ENCODE assay signal across 25 cellular contexts in the genomic region with DNA sequence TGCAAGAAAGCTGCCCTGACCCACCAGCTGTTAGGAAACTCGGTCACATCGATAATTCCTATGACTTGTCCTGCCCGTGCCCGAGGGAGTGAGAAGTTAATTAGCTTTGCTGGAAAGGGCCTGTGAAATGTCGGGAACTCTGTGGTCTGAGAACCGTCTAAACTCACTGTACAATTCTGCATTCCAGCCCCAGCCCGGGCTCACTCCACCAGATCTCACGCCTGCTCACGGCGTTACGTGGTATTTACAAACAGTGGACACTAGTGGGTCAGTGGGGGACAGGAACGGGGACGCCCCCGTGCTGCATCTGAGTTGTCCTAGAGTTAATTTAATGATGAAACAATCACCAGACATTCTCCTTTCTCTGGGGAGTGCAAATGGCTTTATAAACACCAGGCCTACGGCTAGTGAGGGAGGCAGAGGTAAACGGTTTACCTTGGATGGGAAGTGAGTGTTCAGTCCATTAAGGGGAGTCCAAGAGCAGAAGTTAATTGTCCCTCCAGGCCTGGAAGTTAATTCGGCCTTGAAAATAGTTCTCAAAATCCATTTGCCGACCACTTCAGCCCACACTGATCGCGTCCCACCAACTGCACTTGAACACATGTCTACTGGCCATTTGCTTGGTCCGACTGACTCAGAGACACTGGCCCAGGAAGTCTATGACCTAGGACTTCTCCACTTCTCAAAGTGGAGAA.
DNase-seq lines count a peak whose midpoint lies in the region; ATAC-seq and TF ChIP-seq lines count a peak whose summit lies in the region.
"Had no signal": no experiment of that assay in that cellular context is flagged by ENCODE, and none has a peak within 500 bp of the region (broad histone marks: within the 10 kb centered on the region; RNA-seq: fewer than 3 reads in every experiment).

No MANE protein-coding gene starts in this region.

- CTCF ChIA-PET in mammary epithelial cell (lab: Charles Lee; ENCODE audit: low non-redundant PET) (no interaction called here), MCF 10A (lab: Yijun Ruan, JAX) (interaction anchor here (0.6 to 0.7 kb wide), 3 partner anchors 58 to 1374 kb away, joined by 3 to 4 read pairs (median 3); no protein-coding TSS in a partner anchor)

- no peak overlapping the region for H3K9ac ChIP-seq in mammary epithelial cell (ENCODE audit: insufficient read depth, low read length)
- H3K9ac ChIP-seq: parathyroid adenoma had no signal

- POLR2A ChIA-PET in MCF 10A (lab: Yijun Ruan, JAX) = no interaction called here

- H3K4me2 ChIP-seq in mammary epithelial cell (ENCODE audit: insufficient read depth, low read depth, low read length) = no peak overlapping the region

- H3K9me3 ChIP-seq in mammary epithelial cell (replicated peaks; ENCODE audit: insufficient read depth, low read length) = no peaks in the 10 kb centered on the region
- peaks cover 1% of the 10 kb centered on the region for H3K9me3 ChIP-seq in thymus (ENCODE audit: control insufficient read depth)
- H3K9me3 ChIP-seq: suprapubic skin had no signal

- peak overlapping the region; percentile 8 for H2AFZ ChIP-seq in mammary epithelial cell (ENCODE audit: low read depth, low read length)
- H2AFZ ChIP-seq: parathyroid adenoma had no signal

- in situ Hi-C loops in mammary epithelial cell (cut with MboI; ENCODE audit: low sequenced_read_pairs in 2 of 2) = no loop called here

- H4K20me1 ChIP-seq in mammary epithelial cell (ENCODE audit: insufficient read depth, low read length) = no peaks in the 10 kb centered on the region

- H3K4me3 ChIP-seq in mammary epithelial cell (replicated peaks in 1 of 3; ENCODE audit: insufficient read depth in 1 of 3, low read depth in 2 of 3, low read length in 3 of 3) (no peak overlapping the region), choroid plexus epithelial cell (ENCODE audit: low read depth, low read length) (no peak overlapping the region), thymus (ENCODE audit: low read length) (no peak overlapping the region)
- H3K4me3 ChIP-seq: suprapubic skin had no signal

- H3K4me3 Mint-ChIP-seq in MCF 10A (ENCODE audit: unreplicated experiment) = no peak overlapping the region
- H3K4me3 Mint-ChIP-seq in nephron progenitor cell = no peak overlapping the region
- H3K4me3 Mint-ChIP-seq: brain; CD4-positive, alpha-beta memory T cell had no signal

- no peaks in the 10 kb centered on the region for H3K27me3 Mint-ChIP-seq in MCF 10A (ENCODE audit: insufficient read depth, unreplicated experiment)
- peaks cover 7% of the 10 kb centered on the region for H3K27me3 Mint-ChIP-seq in nephron progenitor cell (ENCODE audit: low read depth, poor library complexity)
- H3K27me3 Mint-ChIP-seq: CD4-positive, alpha-beta memory T cell had no signal

- DNase-seq in mammary epithelial cell (no peak), MCF 10A (ENCODE audit: unreplicated experiment) (no peak), choroid plexus epithelial cell (ENCODE audit: low read depth) (peak; percentile 18), nephron progenitor cell (no peak), NCI-H1048 (lab: John Stamatoyannopoulos, UW) (no peak)
- DNase-seq in activated naive CD4-positive, alpha-beta T cell treated with Interleukin-2 at 50 U/mL for 16 hours = no peak
- DNase-seq: activated CD4-positive, alpha-beta T cell treated with anti-CD3 and anti-CD28 coated beads, Interleukin-2, amount 50 U/mL, for 1 hour; activated naive CD4-positive, alpha-beta T cell; activated T-cell treated with anti-CD3 and anti-CD28 coated beads for 4 hours; CD4-positive, alpha-beta memory T cell; cortex of kidney; foreskin melanocyte; left colon; MM.1S; NCI-H187; NCI-H345; NK-92 treated with Interleukin-12 subunit alpha and Interleukin-12 subunit beta, amount 100 ng/mL, for 24 hours; RPMI8226; small intestine; stimulated activated CD8-positive, alpha-beta memory T cell treated with anti-CD3 and anti-CD28 coated beads, Interleukin-4, amount 100 ng/mL, for 48 hours had no signal

- H3K27me3 ChIP-seq in mammary epithelial cell (ENCODE audit: insufficient read depth, low read length) (no peaks in the 10 kb centered on the region), thymus (ENCODE audit: control insufficient read depth, insufficient read depth) (no peaks in the 10 kb centered on the region)
- H3K27me3 ChIP-seq: suprapubic skin had no signal

- H3K36me3 Mint-ChIP-seq in MCF 10A (ENCODE audit: insufficient read depth, unreplicated experiment) (no peaks in the 10 kb centered on the region), nephron progenitor cell (ENCODE audit: low read depth) (peaks cover 5% of the 10 kb centered on the region)
- H3K36me3 Mint-ChIP-seq: brain; CD4-positive, alpha-beta memory T cell had no signal

- TF ChIP-seq CTCF in mammary epithelial cell (conservative IDR thresholded peaks at IDR 0.05 in 1 of 2, IDR thresholded peaks at IDR 0.05 in 1 of 2; ENCODE audit: extremely low read depth in 1 of 2, insufficient read depth in 1 of 2, low read depth in 1 of 2, low read length in 2 of 2) = no peak
- no peak for TF ChIP-seq CTCF in MCF 10A (IDR thresholded peaks at IDR 0.05; ENCODE audit: unreplicated experiment)
- TF ChIP-seq CTCF in choroid plexus epithelial cell (conservative IDR thresholded peaks at IDR 0.05; ENCODE audit: low read depth, low read length) = no peak
- no peak for TF ChIP-seq CTCF in nephron progenitor cell (IDR thresholded peaks at IDR 0.05)

- BruUV-seq in mammary epithelial cell (replicated peaks; lab: Mats Ljungman, UMichigan) (no TSS peak), MCF 10A (replicated peaks; lab: Mats Ljungman, UMichigan) (no TSS peak)

- dilution Hi-C loops in mammary epithelial cell (cut with HindIII; ENCODE audit: low sequenced_read_pairs) = no loop called here

- H3K27ac ChIP-seq in mammary epithelial cell (ENCODE audit: insufficient read depth, low read depth, low read length) (no peak overlapping the region), thymus (ENCODE audit: low read depth) (peak overlapping the region; percentile 11)
- H3K27ac ChIP-seq: parathyroid adenoma, suprapubic skin had no signal

- no peak for ATAC-seq in GM18867 (IDR thresholded peaks at IDR 0.05; ENCODE audit: unreplicated experiment)
- ATAC-seq: left colon had no signal

- H3K27ac Mint-ChIP-seq in MCF 10A (ENCODE audit: low read depth, unreplicated experiment) = no peak overlapping the region
- peak overlapping the region; percentile 74 for H3K27ac Mint-ChIP-seq in nephron progenitor cell

- no peaks in the 10 kb centered on the region for H3K79me2 ChIP-seq in mammary epithelial cell (ENCODE audit: insufficient read depth, low read length)
- H3K79me2 ChIP-seq: parathyroid adenoma had no signal

- H3K4me1 ChIP-seq in mammary epithelial cell (ENCODE audit: insufficient read depth, low read length) = no peaks in the 10 kb centered on the region
- H3K4me1 ChIP-seq in thymus (ENCODE audit: control insufficient read depth, insufficient read depth, low read length) = no peaks in the 10 kb centered on the region
- H3K4me1 ChIP-seq: parathyroid adenoma, suprapubic skin had no signal

- intact Hi-C loops in mammary epithelial cell (cut with micrococcal nuclease) (no loop called here), MCF 10A (cut with micrococcal nuclease) (no loop called here)

- peaks cover 11% of the 10 kb centered on the region for H3K9me3 Mint-ChIP-seq in MCF 10A (ENCODE audit: unreplicated experiment)
- H3K9me3 Mint-ChIP-seq in nephron progenitor cell = no peaks in the 10 kb centered on the region

- H3K36me3 ChIP-seq in mammary epithelial cell (ENCODE audit: insufficient read depth, low read length) (no peaks in the 10 kb centered on the region), thymus (ENCODE audit: control insufficient read depth, insufficient read depth) (no peaks in the 10 kb centered on the region)
- H3K36me3 ChIP-seq: suprapubic skin had no signal

- WGBS in mammary epithelial cell (ENCODE audit: low coverage, missing lambda C conversion rate) = 55% methylated on average over 21 of the region's 21 CpGs
- 96% methylated on average over 21 of the region's 21 CpGs for WGBS in thymus

- H3K4me1 Mint-ChIP-seq in MCF 10A (ENCODE audit: insufficient read depth, unreplicated experiment) = peaks cover 12% of the 10 kb centered on the region
- peaks cover 71% of the 10 kb centered on the region for H3K4me1 Mint-ChIP-seq in nephron progenitor cell
